2 cellular contexts compared by ENCODE assay signal in the genomic region with DNA sequence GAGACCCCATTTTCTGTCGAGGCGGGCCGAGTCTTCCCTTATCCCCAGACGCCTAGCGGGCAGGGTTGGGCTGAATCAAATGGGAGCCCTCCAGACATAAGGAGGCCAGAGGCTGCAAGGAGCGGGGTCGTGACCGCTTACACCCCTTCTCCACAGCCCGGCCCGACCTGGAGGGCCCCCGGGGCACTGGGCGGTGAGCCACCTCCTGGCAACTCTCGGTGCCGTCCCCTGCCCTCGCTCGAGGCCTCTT.
A peak's percentile ranks its signal among the peaks of the same experiment; 100 is the strongest.
TF ChIP-seq lines count a peak whose summit lies in the region.

No MANE protein-coding gene starts in this region.

TF ChIP-seq in GM23338, 12 proteins besides CTCF, POLR2A, EP300 and RAD21:
- TF ChIP-seq ZNF331 (CRISPR knock-in tag; IDR thresholded peaks at IDR 0.05; ENCODE audit: low read depth) (no peak), EZH2 (IDR thresholded peaks at IDR 0.05; ENCODE audit: low read depth, unreplicated experiment) (no peak), POLR2AphosphoS5 (IDR thresholded peaks at IDR 0.05; ENCODE audit: low read depth) (peak; percentile 15; the same call in 1 of the 2 replicates), EZH2phosphoT487 (IDR thresholded peaks at IDR 0.05; ENCODE audit: unreplicated experiment) (no peak), ZNF114 (CRISPR knock-in tag; IDR thresholded peaks at IDR 0.05) (no peak), NANOG (IDR thresholded peaks at IDR 0.05; ENCODE audit: borderline replicate concordance) (no peak), JUNB (IDR thresholded peaks at IDR 0.05; ENCODE audit: unreplicated experiment) (no peak)

TF ChIP-seq in endothelial cell of umbilical vein, 7 proteins besides CTCF, POLR2A, EP300 and RAD21:
- TF ChIP-seq, protein P1, sequence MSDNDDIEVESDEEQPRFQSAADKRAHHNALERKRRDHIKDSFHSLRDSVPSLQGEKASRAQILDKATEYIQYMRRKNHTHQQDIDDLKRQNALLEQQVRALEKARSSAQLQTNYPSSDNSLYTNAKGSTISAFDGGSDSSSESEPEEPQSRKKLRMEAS (IDR thresholded peaks at IDR 0.05; ENCODE audit: insufficient read depth, insufficient read length) = no peak
- no peak for TF ChIP-seq POLR2AphosphoS5 (IDR thresholded peaks at IDR 0.05; ENCODE audit: insufficient read depth, low read depth, low read length)
- TF ChIP-seq FOS (IDR thresholded peaks at IDR 0.05; ENCODE audit: borderline replicate concordance, insufficient read depth, low read length) = no peak
- TF ChIP-seq GATA2 (IDR thresholded peaks at IDR 0.05; ENCODE audit: insufficient read depth, insufficient read length, low read depth, low read length) = no peak
- no peak for TF ChIP-seq MYC (IDR thresholded peaks at IDR 0.05; ENCODE audit: low read depth, low read length)
- TF ChIP-seq JUN (IDR thresholded peaks at IDR 0.05; ENCODE audit: borderline replicate concordance, insufficient read depth, insufficient read length, low read depth) = no peak
- TF ChIP-seq EZH2 (IDR thresholded peaks at IDR 0.05; ENCODE audit: borderline replicate concordance, low read depth, low read length, severe bottlenecking) = no peak
